8 cellular contexts compared by ENCODE assay signal in genomic region chr7:98802088-98802780, GRCh38.
DNase-seq lines count a peak whose midpoint lies in the region; ATAC-seq and TF ChIP-seq lines count a peak whose summit lies in the region.

No MANE protein-coding gene starts in this region.

- H3K27me3 ChIP-seq in ascending aorta = no peaks in the 10 kb centered on the region

- peaks cover 6 to 13% of the 10 kb centered on the region in 2 donors for H3K9me3 ChIP-seq in ascending aorta

- TF ChIP-seq CTCF in ascending aorta (IDR thresholded peaks at IDR 0.05) = no peak
- no peak for TF ChIP-seq CTCF in endothelial cell (IDR thresholded peaks at IDR 0.05; ENCODE audit: unreplicated experiment)

- intact Hi-C loops in ascending aorta (cut with DNase I) = loop anchor here (1.0 kb wide), 2 partner anchors 17 to 42 kb away; no protein-coding TSS in a partner anchor

- DNase-seq in EH (ENCODE audit: low read depth) (peak; percentile 34), NCI-H2171 treated with DMSO at 0.1 percent for 48 hours (lab: John Stamatoyannopoulos, UW) (peak; percentile 97), ascending aorta (ENCODE audit: low spot score in 2 of 2) (peak; percentile 79 to 95), memory B cell (ENCODE audit: low spot score in 2 of 2) (peak; percentile 5 to 13), endothelial cell (ENCODE audit: low spot score) (no peak)
- no peak for DNase-seq in activated CD4-positive, CD25-positive, alpha-beta regulatory T cell treated with anti-CD3 and anti-CD28 coated beads, Interleukin-2, amount 50 U/mL, for 72 hours

- H3K27ac ChIP-seq in ascending aorta = peak overlapping the region; percentile 49 to 59

- H3K27ac Mint-ChIP-seq in memory B cell = no peak overlapping the region
- no peak overlapping the region for H3K27ac Mint-ChIP-seq in endothelial cell (ENCODE audit: unreplicated experiment)

- H3K4me3 Mint-ChIP-seq in memory B cell (peak overlapping the region; percentile 14), endothelial cell (ENCODE audit: unreplicated experiment) (no peak overlapping the region)

- no peaks in the 10 kb centered on the region for H3K36me3 Mint-ChIP-seq in memory B cell
- H3K36me3 Mint-ChIP-seq in endothelial cell (ENCODE audit: low read depth, unreplicated experiment) = no peaks in the 10 kb centered on the region

- ATAC-seq in GM19351 (IDR thresholded peaks at IDR 0.05; ENCODE audit: unreplicated experiment) (peak; percentile 84), HG03097 (IDR thresholded peaks at IDR 0.05; ENCODE audit: low FRiP score, unreplicated experiment) (peak; percentile 91), memory B cell (ENCODE audit: low read depth) (peak; percentile 93)

- H3K36me3 ChIP-seq in ascending aorta = no peaks in the 10 kb centered on the region

- H3K4me1 ChIP-seq in ascending aorta = peaks cover 7% of the 10 kb centered on the region in 2 donors

- no peak overlapping the region for H3K4me3 ChIP-seq in ascending aorta

- peaks cover 3% of the 10 kb centered on the region for H3K4me1 Mint-ChIP-seq in memory B cell
- no peaks in the 10 kb centered on the region for H3K4me1 Mint-ChIP-seq in endothelial cell (ENCODE audit: unreplicated experiment)

- H3K9me3 Mint-ChIP-seq in memory B cell (peaks cover 9% of the 10 kb centered on the region), endothelial cell (ENCODE audit: unreplicated experiment) (no peaks in the 10 kb centered on the region)

- peaks cover 10% of the 10 kb centered on the region for H3K27me3 Mint-ChIP-seq in memory B cell
- peaks cover 2% of the 10 kb centered on the region for H3K27me3 Mint-ChIP-seq in endothelial cell (ENCODE audit: unreplicated experiment)

Comparison
In these comparisons a context has a peak if more than half of its experiments do, and no peak if none do; other contexts are left out.
1. DNase-seq: peak in EH (single experiment), NCI-H2171 treated with DMSO at 0.1 percent for 48 hours (single experiment), ascending aorta (2 of 2) and memory B cell (2 of 2); none in activated CD4-positive, CD25-positive, alpha-beta regulatory T cell treated with anti-CD3 and anti-CD28 coated beads, Interleukin-2, amount 50 U/mL, for 72 hours (single experiment) and endothelial cell (single experiment).
2. Peak in every context shown above with its lines, with median percentiles within 50 percentile points of each other: ATAC-seq.